ENCODE assay signal across 9 cellular contexts in the genomic region with DNA sequence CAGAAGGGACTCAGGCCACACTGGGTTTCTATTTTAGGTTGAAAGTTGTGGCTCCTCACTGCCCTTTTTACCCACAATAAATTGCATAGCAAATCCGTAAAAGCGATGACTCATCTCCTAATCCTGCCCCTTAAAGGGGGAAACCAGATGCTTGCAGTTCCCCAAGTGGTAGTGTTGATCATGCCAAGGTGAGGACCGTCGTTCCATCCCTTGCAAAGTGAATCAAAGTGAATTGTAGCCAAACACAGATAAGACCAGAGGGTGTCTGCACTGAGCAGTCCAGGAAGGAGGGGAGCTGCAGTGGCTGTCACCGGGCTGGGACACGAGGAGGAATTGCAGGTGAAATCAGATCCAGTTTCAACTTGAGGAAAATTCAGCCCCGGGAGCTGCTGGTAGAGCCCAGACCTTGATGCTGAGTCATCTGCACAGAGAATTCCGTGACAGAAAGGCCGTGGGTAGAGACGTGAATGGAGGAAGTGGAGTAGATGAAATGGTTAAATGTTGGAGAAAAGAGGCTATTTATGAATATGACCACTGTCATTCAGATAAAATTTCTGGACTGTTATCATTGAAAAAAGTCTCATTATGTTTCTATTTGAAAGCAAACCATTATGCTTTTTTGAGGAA. TPM values are rescaled to one million over a fixed set of nuclear protein-coding genes. Genes with fewer than 3 reads are reported as not detected.
DNase-seq lines count a peak whose midpoint lies in the region; ATAC-seq, FAIRE-seq and TF ChIP-seq lines count a peak whose summit lies in the region.
"Had no signal": no experiment of that assay in that cellular context is flagged by ENCODE, and none has a peak within 500 bp of the region (broad histone marks: within the 10 kb centered on the region; RNA-seq: fewer than 3 reads in every experiment).

No MANE protein-coding gene starts in this region.

- H3K4me1 ChIP-seq in GM12878 (ENCODE audit: control insufficient read depth, insufficient read depth, low read length): peaks cover 3% of the 10 kb centered on the region; the same call in 1 of the 2 replicates
- peaks cover 0 to 6% (median 3%) of the 10 kb centered on the region in 4 donors for H3K4me1 ChIP-seq in sigmoid colon

- CTCF ChIA-PET in GM12878 (lab: Yijun Ruan, JAX): no interaction called here

- TF ChIP-seq CTCF in GM12878 (IDR thresholded peaks at IDR 0.05 in 2 of 3, conservative IDR thresholded peaks at IDR 0.05 in 1 of 3; ENCODE audit: control insufficient read depth in 2 of 3, extremely low read depth in 1 of 3, insufficient read depth in 1 of 3, low read depth in 3 of 3, low read length in 3 of 3) (no peak), sigmoid colon (IDR thresholded peaks at IDR 0.05) (no peak)

- SMC1A ChIA-PET in GM12878 (lab: Charles Lee; ENCODE audit: uncharacterized antibody, unreplicated experiment): interaction anchor here (0.7 to 2.3 kb wide), 3 partner anchors 8 to 425 kb away, joined by 3 to 6 read pairs (median 3); no protein-coding TSS in a partner anchor

- POLR2A ChIA-PET in GM12878 (lab: Charles Lee): interaction anchor here (0.9 to 1.4 kb wide), 3 partner anchors 9 to 29 kb away, joined by 3 to 13 read pairs (median 4); no protein-coding TSS in a partner anchor

- H3K9ac ChIP-seq in GM12878 (ENCODE audit: control insufficient read depth, insufficient read depth, low read length): no peak overlapping the region; the same call in 1 of the 2 replicates

- H4K20me1 ChIP-seq in GM12878 (ENCODE audit: control insufficient read depth, insufficient read depth): no peaks in the 10 kb centered on the region

- H3K36me3 ChIP-seq in GM12878 (ENCODE audit: control insufficient read depth in 2 of 2, insufficient read depth in 2 of 2, low read length in 1 of 2) (peaks cover 12 to 15% of the 10 kb centered on the region in 2 experiments), sigmoid colon (peaks cover 25 to 78% (median 32%) of the 10 kb centered on the region in 4 donors)

- TF ChIP-seq EP300 in GM12878 (IDR thresholded peaks at IDR 0.05; ENCODE audit: borderline replicate concordance in 1 of 2, control insufficient read depth in 1 of 2, low read depth in 2 of 2, low read length in 2 of 2): no peak
- no peak for TF ChIP-seq EP300 in sigmoid colon (IDR thresholded peaks at IDR 0.05)

- H3K9me3 ChIP-seq in GM12878 (replicated peaks; ENCODE audit: control insufficient read depth, insufficient read depth, low read length) (no peaks in the 10 kb centered on the region), sigmoid colon (no peaks in the 10 kb centered on the region)

- H3K4me3 ChIP-seq in GM12878: no peak overlapping the region
- no peak overlapping the region for H3K4me3 ChIP-seq in sigmoid colon

- no peaks in the 10 kb centered on the region for H3K27me3 ChIP-seq in GM12878 (replicated peaks in 1 of 2; ENCODE audit: control insufficient read depth in 2 of 2, insufficient read depth in 2 of 2, low read length in 1 of 2)
- H3K27me3 ChIP-seq in sigmoid colon: no peaks in the 10 kb centered on the region

- RAD21 ChIA-PET in GM12878 (lab: Charles Lee; ENCODE audit: unreplicated experiment): interaction anchor here (0.9 kb wide), 1 partner anchor 16 kb away, joined by 4 read pairs; no protein-coding TSS in a partner anchor

- TF ChIP-seq POLR2A in GM12878 (IDR thresholded peaks at IDR 0.05; ENCODE audit: low read depth, low read length): no peak
- no peak for TF ChIP-seq POLR2A in sigmoid colon (IDR thresholded peaks at IDR 0.05)

- WGBS in GM12878 (ENCODE audit: insufficient coverage, insufficient replicate concordance, low lambda C conversion rate, missing lambda C conversion rate): 3% methylated on average over 10 of the region's 10 CpGs
- WGBS in sigmoid colon, 2 donors: 53 to 85% methylated on average over 10 of the region's 10 CpGs

- BruUV-seq in GM12878 (replicated peaks; lab: Mats Ljungman, UMichigan): no TSS peak

- peak; percentile 88 for FAIRE-seq in GM12878 (lab: Jason Lieb, UNC)
- FAIRE-seq: G401.6 had no signal

- H3K27ac ChIP-seq in GM12878 (ENCODE audit: control insufficient read depth, insufficient read depth) (peak overlapping the region; percentile 57), sigmoid colon (peak overlapping the region in 1 of 4 donors; percentile 42)

- TF ChIP-seq RAD21 in GM12878 (IDR thresholded peaks at IDR 0.05; ENCODE audit: insufficient read depth, low read depth, low read length): no peak

- in situ Hi-C loops in GM12878 (cut with MboI): no loop called here

- ATAC-seq in GM12878: peak; percentile 93

- H3K4me2 ChIP-seq in GM12878 (ENCODE audit: control insufficient read depth, insufficient read depth): peak overlapping the region; percentile 57; the same call in 1 of the 2 replicates

- peak; percentile 31 for DNase-seq in activated effector memory CD4-positive, alpha-beta T cell treated with anti-CD3 and anti-CD28 coated beads, Interleukin-2, amount 50 U/mL, for 16 hours
- DNase-seq in activated effector memory CD4-positive, alpha-beta T cell treated with Interleukin-2 at 50 U/mL for 16 hours: no peak
- peak; percentile 67 for DNase-seq in HS-5 (ENCODE audit: low read depth)
- peak; percentile 60 for DNase-seq in GM12878 (ENCODE audit: low read depth, low spot score)
- DNase-seq in sigmoid colon: peak; percentile 32
- no peak for DNase-seq in cerebellum (ENCODE audit: low spot score)
- no peak for DNase-seq in GOT3 (lab: John Stamatoyannopoulos, UW)
- DNase-seq in NAMALWA (ENCODE audit: low spot score): no peak

- intact Hi-C loops in GM12878 (cut with micrococcal nuclease; ENCODE audit: unreplicated experiment) (no loop called here), sigmoid colon (cut with DNase I) (no loop called here)

- no peak overlapping the region for H2AFZ ChIP-seq in GM12878 (ENCODE audit: control insufficient read depth, low read depth, low read length)

- no peaks in the 10 kb centered on the region for H3K79me2 ChIP-seq in GM12878 (ENCODE audit: control insufficient read depth, insufficient read depth, low read length)

TF ChIP-seq in GM12878, 131 proteins besides CTCF, POLR2A, EP300 and RAD21 (continues in another document):
- peak; percentile 72 for TF ChIP-seq RUNX3 (IDR thresholded peaks at IDR 0.05; ENCODE audit: low read length)
- TF ChIP-seq IKZF1 (conservative IDR thresholded peaks at IDR 0.05): no peak
- TF ChIP-seq MEF2A (IDR thresholded peaks at IDR 0.05; ENCODE audit: insufficient read depth, low read depth, low read length): 0 out of 2 replicates have a peak, but pooled peaks have one; percentile 44
- TF ChIP-seq ZNF274 (IDR thresholded peaks at IDR 0.05; ENCODE audit: insufficient read depth, insufficient read length): no peak
- TF ChIP-seq MAX (IDR thresholded peaks at IDR 0.05; ENCODE audit: low read depth, low read length): no peak
- no peak for TF ChIP-seq MTA3 (IDR thresholded peaks at IDR 0.05; ENCODE audit: borderline replicate concordance, low read length)
- no peak for TF ChIP-seq E2F8 (IDR thresholded peaks at IDR 0.05; ENCODE audit: low read depth, partially characterized antibody)
- TF ChIP-seq CHD1 (IDR thresholded peaks at IDR 0.05; ENCODE audit: low read depth, low read length): no peak

RNA-seq across cellular contexts. Expression of gene MMP17, which starts 44.2 kb away (rescaled TPM):
- total RNA-seq in GM12878 (2013; cell fraction: nucleolus; rRNA removed): 2.1 and 2.5 TPM in 2 replicates
- total RNA-seq in GM12878 (2014; rRNA removed): 0.28 TPM in 1 of 2 replicates, not detected in the other
- total RNA-seq in GM12878 (2014; rRNA removed; fragmentation: Illumina TruSeq; extraction: Trizol): not detected in 2 replicates
- total RNA-seq in GM12878 (2021): 0.43 TPM in 1 of 2 replicates, not detected in the other
- polyA plus RNA-seq in GM12878 (2011; ENCODE audit: low read depth): not detected
- 0.11 TPM in 1 of 2 replicates, not detected in the other for polyA plus RNA-seq in GM12878 (2011; rRNA removed)
- 0.25 and 0.31 TPM in 2 replicates for polyA plus RNA-seq in GM12878 (2011; cell fraction: cytosol; rRNA removed)
- 0.51 and 0.72 TPM in 2 replicates for polyA plus RNA-seq in GM12878 (2011; cell fraction: nucleus; rRNA removed)
- 0.11 and 0.56 TPM in 2 replicates for polyA plus RNA-seq in GM12878 (2012)
- polyA plus RNA-seq in GM12878 (2014; fragmentation: Illumina TruSeq; extraction: Trizol): not detected in 2 replicates
- not detected for polyA plus RNA-seq in GM12878 (2014; fragmentation: Nextera tagmentation; extraction: Ambion mirVana)
- 0.23 and 0.84 TPM in 2 replicates for polyA plus RNA-seq in GM12878 (2014; rRNA removed)
- polyA plus RNA-seq in GM12878 (2016; fragmentation: Nextera tagmentation; extraction: Ambion mirVana): not detected
- polyA minus RNA-seq in GM12878 (2011; rRNA and poly(A)+ RNA removed): not detected in 2 replicates
- polyA minus RNA-seq in GM12878 (2011; cell fraction: cytosol; rRNA and poly(A)+ RNA removed): not detected in 2 replicates
- polyA minus RNA-seq in GM12878 (2011; cell fraction: nucleus; rRNA and poly(A)+ RNA removed): 0.48 TPM in 1 of 2 replicates, not detected in the other
- total RNA-seq in sigmoid colon: 1 to 10 TPM; 2.7 to 7.1 (median 4.9) TPM
- 1 to 10 TPM in 1 of 3 donors, under 1 TPM in 1, not detected in 1; 0.60 to 6.8 TPM for polyA plus RNA-seq in sigmoid colon
- total RNA-seq in cerebellum: 15.3 TPM

Comparison
In these comparisons a context has a peak if more than half of its experiments do, and no peak if none do; other contexts are left out.
1. DNase-seq: peak in activated effector memory CD4-positive, alpha-beta T cell treated with anti-CD3 and anti-CD28 coated beads, Interleukin-2, amount 50 U/mL, for 16 hours (single experiment), HS-5 (single experiment), GM12878 (single experiment) and sigmoid colon (single experiment); none in activated effector memory CD4-positive, alpha-beta T cell treated with Interleukin-2 at 50 U/mL for 16 hours (single experiment), cerebellum (single experiment), GOT3 (single experiment) and NAMALWA (single experiment).